4 cellular contexts compared by ENCODE assay signal in the genomic region with DNA sequence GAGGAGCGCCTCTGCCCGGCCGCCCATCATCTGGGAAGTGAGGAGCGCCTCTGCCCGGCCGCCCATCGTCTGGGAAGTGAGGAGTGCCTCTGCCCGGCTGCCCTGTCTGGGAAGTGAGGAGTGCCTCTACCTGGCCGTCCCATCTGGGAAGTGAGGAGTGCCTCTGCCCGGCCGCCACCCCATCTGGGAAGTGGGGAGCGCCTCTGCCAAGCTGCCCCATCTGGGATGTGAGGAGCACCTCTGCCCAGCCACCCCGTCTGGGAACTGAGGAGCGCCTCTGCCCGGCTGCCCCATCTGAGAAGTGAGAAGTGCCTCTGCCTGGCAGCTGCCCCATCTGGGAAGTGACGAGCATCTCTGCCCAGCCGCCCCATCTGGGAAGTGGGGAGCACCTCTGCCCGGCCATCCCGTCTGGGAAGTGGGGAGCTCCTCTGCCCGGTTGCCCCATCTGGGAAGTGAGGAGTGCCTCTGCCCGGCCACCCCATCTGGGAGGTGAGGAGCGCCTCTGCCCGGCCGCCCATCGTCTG. TPM values are rescaled to one million over a fixed set of nuclear protein-coding genes. Genes with fewer than 3 reads are reported as not detected.
"Had no signal": no experiment of that assay in that cellular context is flagged by ENCODE, and none has a peak within 500 bp of the region (broad histone marks: within the 10 kb centered on the region; RNA-seq: fewer than 3 reads in every experiment).

No MANE protein-coding gene starts in this region.

RNA-seq across cellular contexts. Expression of gene GSTA5, which starts 15.3 kb away (rescaled TPM):
- total RNA-seq: LHCN-M2, M059J, MCF 10A, NCI-H460 had no signal

RNA-seq across cellular contexts. Expression of gene GSTA1, which starts 21.7 kb away (rescaled TPM):
- total RNA-seq: LHCN-M2, MCF 10A, NCI-H460 had no signal
